In the genomic region with DNA sequence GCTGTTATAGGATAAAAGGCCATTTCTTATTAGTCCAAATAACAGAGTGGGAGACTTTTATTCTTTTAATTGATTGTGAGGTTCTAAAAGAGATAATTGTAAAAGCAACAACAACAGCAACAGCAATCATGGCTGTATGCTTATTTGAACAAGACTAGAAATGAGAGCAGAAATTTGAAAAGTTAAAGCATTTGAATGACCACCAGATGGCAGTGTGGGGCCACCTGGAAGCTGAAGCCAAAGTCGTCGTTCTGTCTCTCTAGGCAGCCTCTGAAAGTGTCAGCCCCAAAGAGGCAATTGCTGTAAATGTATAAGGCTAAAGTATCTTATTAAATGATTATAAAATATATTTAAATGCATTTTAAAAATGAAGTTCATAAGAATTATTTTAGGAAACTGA, we compare ENCODE assay signal across 8 cellular contexts. TPM values are rescaled to one million over a fixed set of nuclear protein-coding genes. Genes with fewer than 3 reads are reported as not detected.
DNase-seq lines count a peak whose midpoint lies in the region; ATAC-seq, FAIRE-seq and TF ChIP-seq lines count a peak whose summit lies in the region.

No MANE protein-coding gene starts in this region.

- H3K4me3 Mint-ChIP-seq in CD8-positive, alpha-beta T cell, result no peak overlapping the region
- H3K4me3 Mint-ChIP-seq in activated T-cell treated with anti-CD3 and anti-CD28 coated beads, Interleukin-2, amount 50 U/mL, for 24 hours, result no peak overlapping the region

- FAIRE-seq in urothelium cell line (lab: Jason Lieb, UNC), result no peak

- intact Hi-C loops in CD8-positive, alpha-beta T cell (cut with DNase I, micrococcal nuclease), result loop anchor here in 1 of 2 experiments (5.0 kb wide), 2 partner anchors 176 to 474 kb away; no protein-coding TSS in a partner anchor
- intact Hi-C loops in PC-3 (cut with micrococcal nuclease), result loop anchor here (1.0 to 5.0 kb wide), 4 partner anchors 18 to 743 kb away; no protein-coding TSS in a partner anchor

- no peaks in the 10 kb centered on the region for H3K27me3 ChIP-seq in CD8-positive, alpha-beta T cell (ENCODE audit: insufficient read depth, low read length)
- H3K27me3 ChIP-seq in PC-3 (ENCODE audit: low read length), result no peaks in the 10 kb centered on the region
- no peaks in the 10 kb centered on the region for H3K27me3 ChIP-seq in osteoblast (ENCODE audit: insufficient read depth, low read length)

- H4K20me1 ChIP-seq in PC-3 (ENCODE audit: low read length) (no peaks in the 10 kb centered on the region), osteoblast (ENCODE audit: insufficient read depth, low read length) (no peaks in the 10 kb centered on the region)

- TF ChIP-seq EP300 in Ishikawa (IDR thresholded peaks at IDR 0.05; ENCODE audit: borderline replicate concordance), result no peak

- peaks cover 9% of the 10 kb centered on the region for H3K4me1 Mint-ChIP-seq in CD8-positive, alpha-beta T cell (ENCODE audit: low read depth)
- H3K4me1 Mint-ChIP-seq in activated T-cell treated with anti-CD3 and anti-CD28 coated beads, Interleukin-2, amount 50 U/mL, for 24 hours (ENCODE audit: low read depth), result peaks cover 28% of the 10 kb centered on the region

- no peaks in the 10 kb centered on the region for H3K9me3 Mint-ChIP-seq in CD8-positive, alpha-beta T cell
- H3K9me3 Mint-ChIP-seq in activated T-cell treated with anti-CD3 and anti-CD28 coated beads, Interleukin-2, amount 50 U/mL, for 24 hours, result no peaks in the 10 kb centered on the region

- no peaks in the 10 kb centered on the region for H3K4me1 ChIP-seq in CD8-positive, alpha-beta T cell (ENCODE audit: insufficient read depth, low read length)
- H3K4me1 ChIP-seq in PC-3 (ENCODE audit: insufficient read depth, low read length), result peaks cover under 1% of the 10 kb centered on the region
- H3K4me1 ChIP-seq in osteoblast (ENCODE audit: insufficient read depth, low read length), result no peaks in the 10 kb centered on the region

- TF ChIP-seq CTCF in CD8-positive, alpha-beta T cell (IDR thresholded peaks at IDR 0.05), result peak; percentile 65
- TF ChIP-seq CTCF in PC-3 (conservative IDR thresholded peaks at IDR 0.05; ENCODE audit: low read depth, low read length) (peak; percentile 58), fibroblast of mammary gland (conservative IDR thresholded peaks at IDR 0.05; ENCODE audit: control insufficient read depth, insufficient read depth, low read depth, low read length) (peak; percentile 73), osteoblast (IDR thresholded peaks at IDR 0.05; ENCODE audit: extremely low read depth, low read depth, low read length) (peak; percentile 74)

- peak; percentile 67 for ATAC-seq in CD8-positive, alpha-beta T cell
- peak; percentile 60 for ATAC-seq in GM19397 (IDR thresholded peaks at IDR 0.05; ENCODE audit: unreplicated experiment)
- peak; percentile 77 for ATAC-seq in PC-3

- H3K27ac ChIP-seq in CD8-positive, alpha-beta T cell (ENCODE audit: low read depth, low read length), result no peak overlapping the region
- H3K27ac ChIP-seq in PC-3 (ENCODE audit: low read length) (no peak overlapping the region), osteoblast (ENCODE audit: low read depth, low read length) (no peak overlapping the region)

- no peak overlapping the region for H3K9ac ChIP-seq in PC-3 (ENCODE audit: low read length)

- no peaks in the 10 kb centered on the region for H3K9me2 ChIP-seq in PC-3 (replicated peaks; ENCODE audit: low read length)

- BruUV-seq in PC-3 (replicated peaks; lab: Mats Ljungman, UMichigan), result no TSS peak

- H3K9me3 ChIP-seq in CD8-positive, alpha-beta T cell (ENCODE audit: low read length), result no peaks in the 10 kb centered on the region
- H3K9me3 ChIP-seq in PC-3 (ENCODE audit: low read length) (no peaks in the 10 kb centered on the region), osteoblast (ENCODE audit: low read depth, low read length) (no peaks in the 10 kb centered on the region)

- no peak overlapping the region for H2AFZ ChIP-seq in PC-3 (ENCODE audit: low read length)
- H2AFZ ChIP-seq in osteoblast (ENCODE audit: low read length), result no peak overlapping the region

- H3K79me2 ChIP-seq in PC-3 (ENCODE audit: low read length) (no peaks in the 10 kb centered on the region), osteoblast (ENCODE audit: insufficient read depth, low read length) (no peaks in the 10 kb centered on the region)

- peaks cover 44% of the 10 kb centered on the region for H3K36me3 Mint-ChIP-seq in CD8-positive, alpha-beta T cell
- H3K36me3 Mint-ChIP-seq in activated T-cell treated with anti-CD3 and anti-CD28 coated beads, Interleukin-2, amount 50 U/mL, for 24 hours (ENCODE audit: low read depth), result peaks cover 24% of the 10 kb centered on the region

- no peak overlapping the region for H3K4me2 ChIP-seq in PC-3 (ENCODE audit: low read length)
- no peak overlapping the region for H3K4me2 ChIP-seq in osteoblast (ENCODE audit: insufficient read depth, low read length)

- CTCF ChIA-PET in CD8-positive, alpha-beta T cell (lab: Charles Lee), result interaction anchor here (0.8 to 1.9 kb wide), 7 partner anchors 13 to 177 kb away, joined by 3 to 5 read pairs (median 4); no protein-coding TSS in a partner anchor
- CTCF ChIA-PET in PC-3 (lab: Charles Lee), result interaction anchor here (0.7 kb wide), 1 partner anchor 131 kb away, joined by 3 read pairs; no protein-coding TSS in a partner anchor

- no peak overlapping the region for H3K27ac Mint-ChIP-seq in CD8-positive, alpha-beta T cell
- H3K27ac Mint-ChIP-seq in activated T-cell treated with anti-CD3 and anti-CD28 coated beads, Interleukin-2, amount 50 U/mL, for 24 hours, result no peak overlapping the region

- no peak overlapping the region for H3K4me3 ChIP-seq in CD8-positive, alpha-beta T cell (ENCODE audit: low read depth, low read length)
- no peak overlapping the region for H3K4me3 ChIP-seq in PC-3 (ENCODE audit: low read length)
- no peak overlapping the region for H3K4me3 ChIP-seq in fibroblast of mammary gland (ENCODE audit: control insufficient read depth, low read depth, low read length)
- no peak overlapping the region for H3K4me3 ChIP-seq in osteoblast (ENCODE audit: insufficient read depth, low read length)

- no peaks in the 10 kb centered on the region for H3K36me3 ChIP-seq in CD8-positive, alpha-beta T cell (ENCODE audit: insufficient read depth, low read length)
- H3K36me3 ChIP-seq in PC-3 (ENCODE audit: low read depth, low read length) (no peaks in the 10 kb centered on the region), osteoblast (ENCODE audit: insufficient read depth, low read length) (no peaks in the 10 kb centered on the region)

- H3K27me3 Mint-ChIP-seq in CD8-positive, alpha-beta T cell (ENCODE audit: low read depth), result no peaks in the 10 kb centered on the region
- H3K27me3 Mint-ChIP-seq in activated T-cell treated with anti-CD3 and anti-CD28 coated beads, Interleukin-2, amount 50 U/mL, for 24 hours, result peaks cover 17% of the 10 kb centered on the region

- TF ChIP-seq RAD21 in Ishikawa (IDR thresholded peaks at IDR 0.05; ENCODE audit: low read depth), result peak; percentile 54

- no peaks in the 10 kb centered on the region for H3F3A ChIP-seq in PC-3 (ENCODE audit: low read length, unreplicated experiment)

- DNase-seq in CD8-positive, alpha-beta T cell, result peak; percentile 3 to 75 (median 46)
- DNase-seq in PC-3 (peak; percentile 64), fibroblast of mammary gland (ENCODE audit: low read depth) (peak; percentile 56), osteoblast (ENCODE audit: insufficient read length, low spot score, missing footprints) (peak; percentile 29), urothelium cell line (ENCODE audit: low spot score) (peak; percentile 9)
- DNase-seq in activated T-cell treated with anti-CD3 and anti-CD28 coated beads, Interleukin-2, amount 50 U/mL, for 24 hours, result peak; percentile 59

- POLR2A ChIA-PET in CD8-positive, alpha-beta T cell (lab: Charles Lee), result no interaction called here
- POLR2A ChIA-PET in PC-3 (lab: Charles Lee; ENCODE audit: unreplicated experiment), result no interaction called here

TF ChIP-seq in Ishikawa, 13 proteins besides CTCF, POLR2A, EP300 and RAD21 (continues in another document):
- TF ChIP-seq TEAD4 (IDR thresholded peaks at IDR 0.05), result no peak
- no peak for TF ChIP-seq CEBPB (IDR thresholded peaks at IDR 0.05)
- TF ChIP-seq FOXM1 (IDR thresholded peaks at IDR 0.05; ENCODE audit: borderline replicate concordance, low read depth), result no peak
- TF ChIP-seq, protein P1, sequence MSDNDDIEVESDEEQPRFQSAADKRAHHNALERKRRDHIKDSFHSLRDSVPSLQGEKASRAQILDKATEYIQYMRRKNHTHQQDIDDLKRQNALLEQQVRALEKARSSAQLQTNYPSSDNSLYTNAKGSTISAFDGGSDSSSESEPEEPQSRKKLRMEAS (IDR thresholded peaks at IDR 0.05), result no peak
- no peak for TF ChIP-seq EGR1 (IDR thresholded peaks at IDR 0.05)
- no peak for TF ChIP-seq NFIC (IDR thresholded peaks at IDR 0.05)
- TF ChIP-seq, protein P2, sequence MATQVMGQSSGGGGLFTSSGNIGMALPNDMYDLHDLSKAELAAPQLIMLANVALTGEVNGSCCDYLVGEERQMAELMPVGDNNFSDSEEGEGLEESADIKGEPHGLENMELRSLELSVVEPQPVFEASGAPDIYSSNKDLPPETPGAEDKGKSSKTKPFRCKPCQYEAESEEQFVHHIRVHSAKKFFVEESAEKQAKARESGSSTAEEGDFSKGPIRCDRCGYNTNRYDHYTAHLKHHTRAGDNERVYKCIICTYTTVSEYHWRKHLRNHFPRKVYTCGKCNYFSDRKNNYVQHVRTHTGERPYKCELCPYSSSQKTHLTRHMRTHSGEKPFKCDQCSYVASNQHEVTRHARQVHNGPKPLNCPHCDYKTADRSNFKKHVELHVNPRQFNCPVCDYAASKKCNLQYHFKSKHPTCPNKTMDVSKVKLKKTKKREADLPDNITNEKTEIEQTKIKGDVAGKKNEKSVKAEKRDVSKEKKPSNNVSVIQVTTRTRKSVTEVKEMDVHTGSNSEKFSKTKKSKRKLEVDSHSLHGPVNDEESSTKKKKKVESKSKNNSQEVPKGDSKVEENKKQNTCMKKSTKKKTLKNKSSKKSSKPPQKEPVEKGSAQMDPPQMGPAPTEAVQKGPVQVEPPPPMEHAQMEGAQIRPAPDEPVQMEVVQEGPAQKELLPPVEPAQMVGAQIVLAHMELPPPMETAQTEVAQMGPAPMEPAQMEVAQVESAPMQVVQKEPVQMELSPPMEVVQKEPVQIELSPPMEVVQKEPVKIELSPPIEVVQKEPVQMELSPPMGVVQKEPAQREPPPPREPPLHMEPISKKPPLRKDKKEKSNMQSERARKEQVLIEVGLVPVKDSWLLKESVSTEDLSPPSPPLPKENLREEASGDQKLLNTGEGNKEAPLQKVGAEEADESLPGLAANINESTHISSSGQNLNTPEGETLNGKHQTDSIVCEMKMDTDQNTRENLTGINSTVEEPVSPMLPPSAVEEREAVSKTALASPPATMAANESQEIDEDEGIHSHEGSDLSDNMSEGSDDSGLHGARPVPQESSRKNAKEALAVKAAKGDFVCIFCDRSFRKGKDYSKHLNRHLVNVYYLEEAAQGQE (IDR thresholded peaks at IDR 0.05; ENCODE audit: low read depth), result no peak
- no peak for TF ChIP-seq ZBTB7A (IDR thresholded peaks at IDR 0.05; ENCODE audit: low read depth)
- TF ChIP-seq YY1 (IDR thresholded peaks at IDR 0.05; ENCODE audit: low read depth), result no peak
- TF ChIP-seq TAF1 (IDR thresholded peaks at IDR 0.05; ENCODE audit: low read depth), result no peak

RNA-seq across cellular contexts. Expression of gene SH2D1A, which starts 42.2 kb away (rescaled TPM):
- 10 to 100 TPM; 44.4 to 50.3 TPM for total RNA-seq in CD8-positive, alpha-beta T cell
- 0.12 TPM in 1 of 2 replicates, not detected in the other for total RNA-seq in PC-3 (2014; rRNA removed)
- not detected in 2 replicates for total RNA-seq in osteoblast

RNA-seq across cellular contexts. Expression of gene TEX13D, which starts 56.1 kb away (rescaled TPM):
- total RNA-seq in CD8-positive, alpha-beta T cell, result not detected
- total RNA-seq in PC-3 (2014; rRNA removed) (not detected in 2 replicates), osteoblast (not detected in 2 replicates)

Comparison
In these comparisons a context has a peak if more than half of its experiments do, and no peak if none do; other contexts are left out.
1. DNase-seq: peak in every context shown above with its lines; median percentile 64 in PC-3; 59 in activated T-cell treated with anti-CD3 and anti-CD28 coated beads, Interleukin-2, amount 50 U/mL, for 24 hours; 56 in fibroblast of mammary gland; 46 in CD8-positive, alpha-beta T cell; 29 in osteoblast; 9 in urothelium cell line.
2. RNA of gene SH2D1A, which starts 42.2 kb away (total RNA-seq): 44.4 to 50.3 TPM in CD8-positive, alpha-beta T cell; 0.12 TPM in PC-3 and not detected in osteoblast; every median in the first group is over 10 times any median in the second.
3. Peak in every context shown above with its lines, with median percentiles within 50 percentile points of each other: ATAC-seq and CTCF ChIP-seq.